Comparison of ENCODE assay signal across 21 cellular contexts in the genomic region with DNA sequence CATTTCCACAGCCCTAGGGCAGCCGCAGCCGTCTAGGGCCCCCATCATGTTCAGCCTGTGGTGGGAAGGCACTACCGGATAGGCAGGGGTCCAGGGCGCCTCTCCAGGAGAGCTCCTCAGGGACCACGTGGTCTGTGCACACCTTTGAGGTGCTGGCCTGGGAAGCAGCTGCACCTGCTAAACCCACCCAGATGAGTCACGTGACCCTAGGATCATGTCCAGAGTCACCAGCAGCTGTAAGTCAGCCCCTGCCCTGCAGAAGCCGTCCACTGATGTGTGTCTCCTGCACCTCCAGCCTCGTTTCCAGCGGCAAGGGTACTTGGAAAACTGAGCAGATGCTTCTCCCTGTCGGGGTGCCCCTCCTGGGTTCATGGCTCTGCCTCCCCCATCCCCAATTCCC.
DNase-seq lines count a peak whose midpoint lies in the region; ATAC-seq, FAIRE-seq and TF ChIP-seq lines count a peak whose summit lies in the region.
"Had no signal": no experiment of that assay in that cellular context is flagged by ENCODE, and none has a peak within 500 bp of the region (broad histone marks: within the 10 kb centered on the region; RNA-seq: fewer than 3 reads in every experiment).

No MANE protein-coding gene starts in this region.

- H3K23me2 ChIP-seq in H1 (ENCODE audit: low read depth, low read length): no peaks in the 10 kb centered on the region

- no peak for TF ChIP-seq RAD21 in HepG2 (CRISPR knock-in tag; IDR thresholded peaks at IDR 0.05)
- no peak for TF ChIP-seq RAD21 in H1 (IDR thresholded peaks at IDR 0.05 in 1 of 2, conservative IDR thresholded peaks at IDR 0.05 in 1 of 2; ENCODE audit: low read depth in 2 of 2, low read length in 2 of 2)

- no peak overlapping the region for H2BK20ac ChIP-seq in H1 (ENCODE audit: low read length)

- H3K27me3 ChIP-seq in HepG2 (ENCODE audit: control insufficient read depth in 1 of 2, insufficient read depth in 2 of 2, low read length in 2 of 2): peaks cover 2 to 31% of the 10 kb centered on the region in 2 experiments; a peak in 2 of 5 replicates
- H3K27me3 ChIP-seq in right lobe of liver: no peaks in the 10 kb centered on the region
- H3K27me3 ChIP-seq in H1 (replicated peaks in 1 of 4; ENCODE audit: control insufficient read depth in 3 of 4, extremely low read depth in 1 of 4, insufficient read depth in 3 of 4, low read length in 3 of 4): no peaks in the 10 kb centered on the region

- no peaks in the 10 kb centered on the region for H3K79me2 ChIP-seq in HepG2 (ENCODE audit: insufficient read depth, low read length)
- no peaks in the 10 kb centered on the region for H3K79me2 ChIP-seq in H1 (ENCODE audit: control insufficient read depth in 1 of 2, insufficient read depth in 2 of 2, low read length in 2 of 2)

- H3K79me1 ChIP-seq in H1 (ENCODE audit: low read depth, low read length): no peaks in the 10 kb centered on the region

- no peak for TF ChIP-seq EP300 in HepG2 (IDR thresholded peaks at IDR 0.05; ENCODE audit: low read depth in 2 of 2, low read length in 2 of 2)
- TF ChIP-seq EP300 in HepG2 (CRISPR knock-in tag; IDR thresholded peaks at IDR 0.05; ENCODE audit: borderline replicate concordance): no peak
- TF ChIP-seq EP300 in H1 (IDR thresholded peaks at IDR 0.05; ENCODE audit: borderline replicate concordance in 1 of 2, low read depth in 2 of 2, low read length in 2 of 2): no peak

- no peak overlapping the region for H3K4me2 ChIP-seq in HepG2 (ENCODE audit: low read depth, low read length)
- H3K4me2 ChIP-seq in H1 (ENCODE audit: insufficient read depth in 1 of 2, low read depth in 2 of 2, low read length in 2 of 2): no peak overlapping the region
- H3K4me2 ChIP-seq: BLaER1, GM23338 had no signal

- 0% methylated on average over 2 of the region's 10 CpGs for WGBS in HepG2 (ENCODE audit: low lambda C conversion rate)
- WGBS in right lobe of liver (ENCODE audit: insufficient coverage, low coverage, low lambda C conversion rate, missing lambda C conversion rate): 27% methylated on average over 3 of the region's 10 CpGs
- WGBS in H1 (ENCODE audit: extremely low coverage in 1 of 2, insufficient coverage in 1 of 2, insufficient read length in 1 of 2, insufficient replicate concordance in 2 of 2, low coverage in 1 of 2, low lambda C conversion rate in 2 of 2, missing lambda C conversion rate in 1 of 2), 2 experiments: 87% methylated on average over 10 of the region's 10 CpGs; no CpG with 5 or more reads in 1 of the 2 experiments

- no TSS peak for BruUV-seq in HepG2 (replicated peaks; lab: Mats Ljungman, UMichigan)

- no peak overlapping the region for H2BK15ac ChIP-seq in H1 (ENCODE audit: low read length)

- FAIRE-seq in HepG2 (lab: Jason Lieb, UNC): no peak
- no peak for FAIRE-seq in H1 (lab: Jason Lieb, UNC)
- FAIRE-seq: G401.6, GM12892, H54 had no signal

- no peak overlapping the region for H3K23ac ChIP-seq in H1 (ENCODE audit: insufficient read length)

- H3K36me3 ChIP-seq in HepG2 (replicated peaks in 1 of 2; ENCODE audit: control insufficient read depth in 1 of 2, insufficient read depth in 2 of 2, low read length in 2 of 2) (no peaks in the 10 kb centered on the region), right lobe of liver (no peaks in the 10 kb centered on the region), H1 (ENCODE audit: control insufficient read depth in 2 of 4, insufficient read depth in 4 of 4, low read length in 3 of 4) (no peaks in the 10 kb centered on the region)
- H3K36me3 ChIP-seq: BLaER1, HAP-1 had no signal

- H3K9ac ChIP-seq in HepG2 (ENCODE audit: insufficient read depth, low read depth, low read length): no peak overlapping the region
- H3K9ac ChIP-seq in H1 (replicated peaks in 1 of 4; ENCODE audit: extremely low read depth in 1 of 4, low read depth in 3 of 4, low read length in 3 of 4): no peak overlapping the region
- H3K9ac ChIP-seq: BLaER1 had no signal

- H2BK120ac ChIP-seq in H1 (replicated peaks; ENCODE audit: low read depth, low read length): no peak overlapping the region

- CTCF ChIA-PET in HepG2 (lab: Yijun Ruan, JAX; ENCODE audit: low intra/inter-chr PET ratio, low total read pairs): no interaction called here
- CTCF ChIA-PET in H1 (lab: Charles Lee; ENCODE audit: partially characterized antibody): no interaction called here

- no peak overlapping the region for H3K27ac Mint-ChIP-seq in stimulated activated effector memory CD8-positive, alpha-beta T cell treated with anti-CD3 and anti-CD28 coated beads, Interleukin-12 subunit alpha, Interleukin-12 subunit beta, amount 100 ng/mL, for 72 hours
- H3K27ac Mint-ChIP-seq: B cell; CD4-positive, CD25-positive, alpha-beta regulatory T cell; CD8-positive, alpha-beta T cell; GM23338; HFFc6 had no signal

- H2AFZ ChIP-seq in HepG2 (ENCODE audit: low read length): no peak overlapping the region
- no peak overlapping the region for H2AFZ ChIP-seq in H1 (ENCODE audit: low read length)
- H2AFZ ChIP-seq: GM23338 had no signal

- TF ChIP-seq CTCF in HepG2 (CRISPR knock-in tag; IDR thresholded peaks at IDR 0.05): no peak
- TF ChIP-seq CTCF in right lobe of liver (IDR thresholded peaks at IDR 0.05): no peak
- no peak for TF ChIP-seq CTCF in H1 (IDR thresholded peaks at IDR 0.05; ENCODE audit: control extremely low read depth in 1 of 3, insufficient read depth in 1 of 3, low read depth in 1 of 3, low read length in 3 of 3)

- H3K9me3 ChIP-seq in HepG2 (ENCODE audit: low read length) (no peaks in the 10 kb centered on the region), right lobe of liver (no peaks in the 10 kb centered on the region), H1 (ENCODE audit: insufficient read depth in 2 of 2, low read depth in 1 of 2, low read length in 1 of 2) (peaks cover 5 to 8% of the 10 kb centered on the region in 2 experiments; a peak in 2 of 4 replicates)
- H3K9me3 ChIP-seq: BLaER1, Caco-2, HAP-1 had no signal

- no peak overlapping the region for H3K18ac ChIP-seq in H1 (ENCODE audit: extremely low read depth, low read length)

- H2BK12ac ChIP-seq in H1 (ENCODE audit: low read depth, low read length): peak overlapping the region; percentile 5; the same call in 1 of the 2 replicates

- H4K91ac ChIP-seq in H1 (replicated peaks; ENCODE audit: insufficient read length, low read length): no peak overlapping the region

- no peak overlapping the region for H2AK5ac ChIP-seq in H1 (ENCODE audit: low read depth, low read length)

- H3K4ac ChIP-seq in H1 (replicated peaks; ENCODE audit: insufficient read length, low read depth, low read length): no peak overlapping the region

- H3K4me3 ChIP-seq in HepG2 (replicated peaks in 1 of 3; ENCODE audit: insufficient read depth in 1 of 3, low read depth in 2 of 3, low read length in 3 of 3): no peak overlapping the region
- no peak overlapping the region for H3K4me3 ChIP-seq in right lobe of liver
- no peak overlapping the region for H3K4me3 ChIP-seq in H1 (ENCODE audit: extremely low read depth in 1 of 4, insufficient read depth in 2 of 4, low read depth in 3 of 4, low read length in 4 of 4)
- H3K4me3 ChIP-seq: BLaER1, GM23338, HAP-1 had no signal

- POLR2A ChIA-PET in HepG2 (lab: Yijun Ruan, JAX): no interaction called here
- POLR2A ChIA-PET in H1 (lab: Charles Lee; ENCODE audit: partially characterized antibody): no interaction called here

- in situ Hi-C loops in HepG2 (cut with HindIII; ENCODE audit: extremely low pct_ligation_motif_present, low pct_unique_long_range_greater_than_20kb): no loop called here

- no peaks in the 10 kb centered on the region for H3K36me3 Mint-ChIP-seq in stimulated activated effector memory CD8-positive, alpha-beta T cell treated with anti-CD3 and anti-CD28 coated beads, Interleukin-12 subunit alpha, Interleukin-12 subunit beta, amount 100 ng/mL, for 72 hours
- H3K36me3 Mint-ChIP-seq: CD4-positive, CD25-positive, alpha-beta regulatory T cell; CD8-positive, alpha-beta T cell had no signal

- H3K9me3 Mint-ChIP-seq in stimulated activated effector memory CD8-positive, alpha-beta T cell treated with anti-CD3 and anti-CD28 coated beads, Interleukin-12 subunit alpha, Interleukin-12 subunit beta, amount 100 ng/mL, for 72 hours: peaks cover 2% of the 10 kb centered on the region
- H3K9me3 Mint-ChIP-seq: CD8-positive, alpha-beta T cell had no signal

- DNase-seq in HepG2 (ENCODE audit: low spot score): no peak
- no peak for DNase-seq in right lobe of liver
- no peak for DNase-seq in H1 (ENCODE audit: low read depth in 1 of 2, low spot score in 2 of 2)
- DNase-seq in stimulated activated effector memory CD8-positive, alpha-beta T cell treated with anti-CD3 and anti-CD28 coated beads, Interleukin-12 subunit alpha, Interleukin-12 subunit beta, amount 100 ng/mL, for 72 hours (ENCODE audit: low spot score in 2 of 2): no peak
- DNase-seq in NOMO-1 (lab: John Stamatoyannopoulos, UW; ENCODE audit: unreplicated experiment in 2 of 2): no peak
- DNase-seq: 8988T; Caco-2; CD4-positive, CD25-positive, alpha-beta regulatory T cell; CD8-positive, alpha-beta T cell; DMS153; DND-41; HFFc6 had no signal

- no peak overlapping the region for H3K56ac ChIP-seq in H1 (replicated peaks; ENCODE audit: insufficient read length, low read depth, low read length)

- H2BK5ac ChIP-seq in H1 (ENCODE audit: low read depth, low read length): no peak overlapping the region

- no peak for ATAC-seq in HepG2
- ATAC-seq in right lobe of liver: no peak
- peak; percentile 32 for ATAC-seq in stimulated activated effector memory CD8-positive, alpha-beta T cell treated with anti-CD3 and anti-CD28 coated beads, Interleukin-12 subunit alpha, Interleukin-12 subunit beta, amount 100 ng/mL, for 72 hours
- ATAC-seq in GM18517 (IDR thresholded peaks at IDR 0.05; ENCODE audit: unreplicated experiment): no peak
- ATAC-seq: CD8-positive, alpha-beta T cell; GM23338 had no signal

- H3K4me1 ChIP-seq in HepG2 (ENCODE audit: insufficient read depth, low read length): no peaks in the 10 kb centered on the region
- H3K4me1 ChIP-seq in right lobe of liver: no peaks in the 10 kb centered on the region
- peaks cover 4 to 8% (median 8%) of the 10 kb centered on the region in 4 experiments; a peak in 5 of 7 replicates for H3K4me1 ChIP-seq in H1 (replicated peaks in 1 of 4; ENCODE audit: control insufficient read depth in 3 of 4, insufficient read depth in 4 of 4, low read length in 3 of 4)
- H3K4me1 ChIP-seq: BLaER1, Caco-2, HAP-1 had no signal

- no peak overlapping the region for H3K14ac ChIP-seq in H1 (ENCODE audit: insufficient read length)

- intact Hi-C loops in HepG2 (cut with micrococcal nuclease; ENCODE audit: unreplicated experiment) (no loop called here), right lobe of liver (cut with DNase I) (no loop called here)

- no peak overlapping the region for H4K5ac ChIP-seq in H1 (ENCODE audit: insufficient read length, low read depth, low read length)

- H4K8ac ChIP-seq in H1 (ENCODE audit: extremely low read depth, insufficient read depth, low read length): no peak overlapping the region

- H4K20me1 ChIP-seq in HepG2 (ENCODE audit: insufficient read depth, low read length) (no peaks in the 10 kb centered on the region), H1 (replicated peaks in 1 of 2; ENCODE audit: control insufficient read depth in 1 of 2, insufficient read depth in 2 of 2, low read length in 2 of 2) (no peaks in the 10 kb centered on the region)
- H4K20me1 ChIP-seq: BLaER1 had no signal

- H3K4me3 Mint-ChIP-seq in stimulated activated effector memory CD8-positive, alpha-beta T cell treated with anti-CD3 and anti-CD28 coated beads, Interleukin-12 subunit alpha, Interleukin-12 subunit beta, amount 100 ng/mL, for 72 hours: no peak overlapping the region
- H3K4me3 Mint-ChIP-seq: B cell; CD4-positive, CD25-positive, alpha-beta regulatory T cell; CD8-positive, alpha-beta T cell; GM23338; HFFc6 had no signal

- H3K27ac ChIP-seq in HepG2 (ENCODE audit: extremely low read length, insufficient read depth, low read length): no peak overlapping the region
- H3K27ac ChIP-seq in right lobe of liver: no peak overlapping the region
- no peak overlapping the region for H3K27ac ChIP-seq in H1 (ENCODE audit: low read depth, low read length)
- H3K27ac ChIP-seq: BLaER1, C4-2B had no signal

- no peak for TF ChIP-seq POLR2A in HepG2 (IDR thresholded peaks at IDR 0.05; ENCODE audit: insufficient read depth in 1 of 2, low read depth in 2 of 2, low read length in 2 of 2)
- TF ChIP-seq POLR2A in right lobe of liver (IDR thresholded peaks at IDR 0.05): no peak
- TF ChIP-seq POLR2A in H1 (IDR thresholded peaks at IDR 0.05; ENCODE audit: control extremely low read depth in 1 of 2, low read depth in 2 of 2, low read length in 2 of 2): no peak

- H3K4me1 Mint-ChIP-seq in stimulated activated effector memory CD8-positive, alpha-beta T cell treated with anti-CD3 and anti-CD28 coated beads, Interleukin-12 subunit alpha, Interleukin-12 subunit beta, amount 100 ng/mL, for 72 hours: no peaks in the 10 kb centered on the region
- H3K4me1 Mint-ChIP-seq: B cell; CD4-positive, CD25-positive, alpha-beta regulatory T cell; GM23338 had no signal
